Comparison of ENCODE assay signal across 1 cellular context in the genomic region with DNA sequence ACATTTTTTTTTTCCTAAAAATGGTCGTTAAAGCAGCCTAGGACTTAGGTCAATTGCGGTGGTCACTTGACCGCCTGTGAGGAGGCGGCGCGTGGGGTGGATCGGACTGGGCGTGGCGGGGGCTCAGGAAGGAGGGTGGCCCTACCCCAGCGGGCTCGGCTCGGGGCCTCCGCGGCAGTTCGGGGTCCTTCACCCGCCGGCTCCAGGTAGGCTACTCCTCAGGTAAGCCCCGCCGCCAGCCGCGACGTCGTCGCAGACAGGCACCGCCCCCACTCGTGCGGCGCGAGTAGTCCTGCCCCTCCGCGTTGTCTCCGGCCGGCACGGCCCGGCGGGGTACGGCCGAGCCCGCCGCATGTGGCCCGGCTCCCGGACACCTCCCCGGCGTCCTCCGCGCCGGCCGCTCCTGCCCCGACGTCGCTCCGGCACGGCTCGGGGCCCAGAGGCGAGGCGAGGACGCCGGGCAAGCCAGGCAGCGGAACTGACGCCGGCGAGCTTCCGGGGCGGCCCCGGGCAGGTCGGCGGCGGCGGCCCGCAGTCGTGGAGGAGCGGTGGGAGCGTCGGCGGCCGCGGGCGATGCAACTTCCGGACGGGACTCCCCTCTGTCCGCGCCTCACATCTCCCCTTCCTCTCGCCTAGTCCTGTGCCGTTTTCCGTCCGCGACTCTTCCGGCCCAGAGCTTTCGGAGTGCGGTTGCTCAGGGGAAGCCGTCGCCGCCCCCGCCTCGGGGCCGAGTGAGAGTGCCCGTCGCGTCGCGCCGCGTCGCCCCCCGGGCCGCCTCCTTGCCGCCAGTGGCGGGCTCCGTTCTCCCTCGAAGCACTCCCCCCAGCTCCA.
A peak's percentile ranks its signal among the peaks of the same experiment; 100 is the strongest.
TF ChIP-seq lines count a peak whose summit lies in the region.

A gene (plus strand): TSS at position 513 of the 831 bp plus-strand sequence. CDS start 322 bp downstream, outside the sequence.

TF ChIP-seq in HepG2, 621 proteins besides CTCF, POLR2A, EP300 and RAD21 (continued from another document and continues in another):
- TF ChIP-seq, protein P1, sequence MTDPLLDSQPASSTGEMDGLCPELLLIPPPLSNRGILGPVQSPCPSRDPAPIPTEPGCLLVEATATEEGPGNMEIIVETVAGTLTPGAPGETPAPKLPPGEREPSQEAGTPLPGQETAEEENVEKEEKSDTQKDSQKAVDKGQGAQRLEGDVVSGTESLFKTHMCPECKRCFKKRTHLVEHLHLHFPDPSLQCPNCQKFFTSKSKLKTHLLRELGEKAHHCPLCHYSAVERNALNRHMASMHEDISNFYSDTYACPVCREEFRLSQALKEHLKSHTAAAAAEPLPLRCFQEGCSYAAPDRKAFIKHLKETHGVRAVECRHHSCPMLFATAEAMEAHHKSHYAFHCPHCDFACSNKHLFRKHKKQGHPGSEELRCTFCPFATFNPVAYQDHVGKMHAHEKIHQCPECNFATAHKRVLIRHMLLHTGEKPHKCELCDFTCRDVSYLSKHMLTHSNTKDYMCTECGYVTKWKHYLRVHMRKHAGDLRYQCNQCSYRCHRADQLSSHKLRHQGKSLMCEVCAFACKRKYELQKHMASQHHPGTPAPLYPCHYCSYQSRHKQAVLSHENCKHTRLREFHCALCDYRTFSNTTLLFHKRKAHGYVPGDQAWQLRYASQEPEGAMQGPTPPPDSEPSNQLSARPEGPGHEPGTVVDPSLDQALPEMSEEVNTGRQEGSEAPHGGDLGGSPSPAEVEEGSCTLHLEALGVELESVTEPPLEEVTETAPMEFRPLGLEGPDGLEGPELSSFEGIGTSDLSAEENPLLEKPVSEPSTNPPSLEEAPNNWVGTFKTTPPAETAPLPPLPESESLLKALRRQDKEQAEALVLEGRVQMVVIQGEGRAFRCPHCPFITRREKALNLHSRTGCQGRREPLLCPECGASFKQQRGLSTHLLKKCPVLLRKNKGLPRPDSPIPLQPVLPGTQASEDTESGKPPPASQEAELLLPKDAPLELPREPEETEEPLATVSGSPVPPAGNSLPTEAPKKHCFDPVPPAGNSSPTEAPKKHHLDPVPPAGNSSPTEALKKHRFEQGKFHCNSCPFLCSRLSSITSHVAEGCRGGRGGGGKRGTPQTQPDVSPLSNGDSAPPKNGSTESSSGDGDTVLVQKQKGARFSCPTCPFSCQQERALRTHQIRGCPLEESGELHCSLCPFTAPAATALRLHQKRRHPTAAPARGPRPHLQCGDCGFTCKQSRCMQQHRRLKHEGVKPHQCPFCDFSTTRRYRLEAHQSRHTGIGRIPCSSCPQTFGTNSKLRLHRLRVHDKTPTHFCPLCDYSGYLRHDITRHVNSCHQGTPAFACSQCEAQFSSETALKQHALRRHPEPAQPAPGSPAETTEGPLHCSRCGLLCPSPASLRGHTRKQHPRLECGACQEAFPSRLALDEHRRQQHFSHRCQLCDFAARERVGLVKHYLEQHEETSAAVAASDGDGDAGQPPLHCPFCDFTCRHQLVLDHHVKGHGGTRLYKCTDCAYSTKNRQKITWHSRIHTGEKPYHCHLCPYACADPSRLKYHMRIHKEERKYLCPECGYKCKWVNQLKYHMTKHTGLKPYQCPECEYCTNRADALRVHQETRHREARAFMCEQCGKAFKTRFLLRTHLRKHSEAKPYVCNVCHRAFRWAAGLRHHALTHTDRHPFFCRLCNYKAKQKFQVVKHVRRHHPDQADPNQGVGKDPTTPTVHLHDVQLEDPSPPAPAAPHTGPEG (CRISPR knock-in tag; IDR thresholded peaks at IDR 0.05) = peak; percentile 70; the same call in 1 of the 2 replicates
- TF ChIP-seq RFX1 (IDR thresholded peaks at IDR 0.05) (no peak), HOXA3 (CRISPR knock-in tag; IDR thresholded peaks at IDR 0.05) (peak; percentile 79; the same call in 1 of the 2 replicates), CHCHD3 (CRISPR knock-in tag; IDR thresholded peaks at IDR 0.05) (peak; percentile 74; the same call in 1 of the 2 replicates), POLR2AphosphoS5 (IDR thresholded peaks at IDR 0.05; ENCODE audit: low read depth, low read length) (peak; percentile 67), ZNF260 (CRISPR knock-in tag; IDR thresholded peaks at IDR 0.05; ENCODE audit: borderline replicate concordance, low read depth) (no peak), ZNF777 (CRISPR knock-in tag; IDR thresholded peaks at IDR 0.05) (peak; percentile 92), ZNF34 (CRISPR knock-in tag; IDR thresholded peaks at IDR 0.05; ENCODE audit: borderline replicate concordance) (peak; percentile 62; the same call in 1 of the 2 replicates), RXRA (CRISPR knock-in tag; IDR thresholded peaks at IDR 0.05) (peak; percentile 15; the same call in 1 of the 2 replicates), SNAPC2 (CRISPR knock-in tag; IDR thresholded peaks at IDR 0.05) (peak; percentile 22; the same call in 1 of the 2 replicates), ZC3H13 (CRISPR knock-in tag; IDR thresholded peaks at IDR 0.05) (peak; percentile 85; the same call in 1 of the 2 replicates), KDM5B (CRISPR knock-in tag; IDR thresholded peaks at IDR 0.05; ENCODE audit: borderline replicate concordance) (peak; percentile 54; the same call in 1 of the 2 replicates), SOX13 (IDR thresholded peaks at IDR 0.05) (no peak; the same call in 1 of the 2 replicates), SOX13 (CRISPR knock-in tag; conservative IDR thresholded peaks at IDR 0.05 in 1 of 2, IDR thresholded peaks at IDR 0.05 in 1 of 2) (0 out of 4 replicates have a peak, but pooled peaks of 1 of the 2 experiments have one; percentile 5), ZNF160 (CRISPR knock-in tag; IDR thresholded peaks at IDR 0.05) (peak; percentile 79), PHF20 (CRISPR knock-in tag; IDR thresholded peaks at IDR 0.05) (peak; percentile 92), ZNF564 (CRISPR knock-in tag; IDR thresholded peaks at IDR 0.05) (peak; percentile 25), RNF2 (conservative IDR thresholded peaks at IDR 0.05; ENCODE audit: low read depth) (peak; percentile 83), MEIS2 (CRISPR knock-in tag; IDR thresholded peaks at IDR 0.05) (peak; percentile 32; the same call in 1 of the 2 replicates), AKAP8 (CRISPR knock-in tag; IDR thresholded peaks at IDR 0.05) (peak; percentile 51; the same call in 1 of the 2 replicates), ZFP41 (CRISPR knock-in tag; IDR thresholded peaks at IDR 0.05; ENCODE audit: borderline replicate concordance) (0 out of 2 replicates have a peak, but pooled peaks have one; percentile 25), ZNF263 (CRISPR knock-in tag; IDR thresholded peaks at IDR 0.05) (peak; percentile 25; the same call in 1 of the 2 replicates), EZH2 (conservative IDR thresholded peaks at IDR 0.05; ENCODE audit: low read depth, low read length) (no peak), ZNF546 (CRISPR knock-in tag; conservative IDR thresholded peaks at IDR 0.05) (peak; percentile 82; the same call in 1 of the 2 replicates)
- TF ChIP-seq, protein P2, sequence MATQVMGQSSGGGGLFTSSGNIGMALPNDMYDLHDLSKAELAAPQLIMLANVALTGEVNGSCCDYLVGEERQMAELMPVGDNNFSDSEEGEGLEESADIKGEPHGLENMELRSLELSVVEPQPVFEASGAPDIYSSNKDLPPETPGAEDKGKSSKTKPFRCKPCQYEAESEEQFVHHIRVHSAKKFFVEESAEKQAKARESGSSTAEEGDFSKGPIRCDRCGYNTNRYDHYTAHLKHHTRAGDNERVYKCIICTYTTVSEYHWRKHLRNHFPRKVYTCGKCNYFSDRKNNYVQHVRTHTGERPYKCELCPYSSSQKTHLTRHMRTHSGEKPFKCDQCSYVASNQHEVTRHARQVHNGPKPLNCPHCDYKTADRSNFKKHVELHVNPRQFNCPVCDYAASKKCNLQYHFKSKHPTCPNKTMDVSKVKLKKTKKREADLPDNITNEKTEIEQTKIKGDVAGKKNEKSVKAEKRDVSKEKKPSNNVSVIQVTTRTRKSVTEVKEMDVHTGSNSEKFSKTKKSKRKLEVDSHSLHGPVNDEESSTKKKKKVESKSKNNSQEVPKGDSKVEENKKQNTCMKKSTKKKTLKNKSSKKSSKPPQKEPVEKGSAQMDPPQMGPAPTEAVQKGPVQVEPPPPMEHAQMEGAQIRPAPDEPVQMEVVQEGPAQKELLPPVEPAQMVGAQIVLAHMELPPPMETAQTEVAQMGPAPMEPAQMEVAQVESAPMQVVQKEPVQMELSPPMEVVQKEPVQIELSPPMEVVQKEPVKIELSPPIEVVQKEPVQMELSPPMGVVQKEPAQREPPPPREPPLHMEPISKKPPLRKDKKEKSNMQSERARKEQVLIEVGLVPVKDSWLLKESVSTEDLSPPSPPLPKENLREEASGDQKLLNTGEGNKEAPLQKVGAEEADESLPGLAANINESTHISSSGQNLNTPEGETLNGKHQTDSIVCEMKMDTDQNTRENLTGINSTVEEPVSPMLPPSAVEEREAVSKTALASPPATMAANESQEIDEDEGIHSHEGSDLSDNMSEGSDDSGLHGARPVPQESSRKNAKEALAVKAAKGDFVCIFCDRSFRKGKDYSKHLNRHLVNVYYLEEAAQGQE (IDR thresholded peaks at IDR 0.05; ENCODE audit: borderline replicate concordance in 1 of 2, low read depth in 1 of 2, low read length in 2 of 2) = no peak; a peak in 1 of 4 replicates
- TF ChIP-seq, protein P3, sequence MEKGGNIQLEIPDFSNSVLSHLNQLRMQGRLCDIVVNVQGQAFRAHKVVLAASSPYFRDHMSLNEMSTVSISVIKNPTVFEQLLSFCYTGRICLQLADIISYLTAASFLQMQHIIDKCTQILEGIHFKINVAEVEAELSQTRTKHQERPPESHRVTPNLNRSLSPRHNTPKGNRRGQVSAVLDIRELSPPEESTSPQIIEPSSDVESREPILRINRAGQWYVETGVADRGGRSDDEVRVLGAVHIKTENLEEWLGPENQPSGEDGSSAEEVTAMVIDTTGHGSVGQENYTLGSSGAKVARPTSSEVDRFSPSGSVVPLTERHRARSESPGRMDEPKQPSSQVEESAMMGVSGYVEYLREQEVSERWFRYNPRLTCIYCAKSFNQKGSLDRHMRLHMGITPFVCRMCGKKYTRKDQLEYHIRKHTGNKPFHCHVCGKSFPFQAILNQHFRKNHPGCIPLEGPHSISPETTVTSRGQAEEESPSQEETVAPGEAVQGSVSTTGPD (CRISPR knock-in tag; IDR thresholded peaks at IDR 0.05) = no peak
- TF ChIP-seq, protein P4, sequence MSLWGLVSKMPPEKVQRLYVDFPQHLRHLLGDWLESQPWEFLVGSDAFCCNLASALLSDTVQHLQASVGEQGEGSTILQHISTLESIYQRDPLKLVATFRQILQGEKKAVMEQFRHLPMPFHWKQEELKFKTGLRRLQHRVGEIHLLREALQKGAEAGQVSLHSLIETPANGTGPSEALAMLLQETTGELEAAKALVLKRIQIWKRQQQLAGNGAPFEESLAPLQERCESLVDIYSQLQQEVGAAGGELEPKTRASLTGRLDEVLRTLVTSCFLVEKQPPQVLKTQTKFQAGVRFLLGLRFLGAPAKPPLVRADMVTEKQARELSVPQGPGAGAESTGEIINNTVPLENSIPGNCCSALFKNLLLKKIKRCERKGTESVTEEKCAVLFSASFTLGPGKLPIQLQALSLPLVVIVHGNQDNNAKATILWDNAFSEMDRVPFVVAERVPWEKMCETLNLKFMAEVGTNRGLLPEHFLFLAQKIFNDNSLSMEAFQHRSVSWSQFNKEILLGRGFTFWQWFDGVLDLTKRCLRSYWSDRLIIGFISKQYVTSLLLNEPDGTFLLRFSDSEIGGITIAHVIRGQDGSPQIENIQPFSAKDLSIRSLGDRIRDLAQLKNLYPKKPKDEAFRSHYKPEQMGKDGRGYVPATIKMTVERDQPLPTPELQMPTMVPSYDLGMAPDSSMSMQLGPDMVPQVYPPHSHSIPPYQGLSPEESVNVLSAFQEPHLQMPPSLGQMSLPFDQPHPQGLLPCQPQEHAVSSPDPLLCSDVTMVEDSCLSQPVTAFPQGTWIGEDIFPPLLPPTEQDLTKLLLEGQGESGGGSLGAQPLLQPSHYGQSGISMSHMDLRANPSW (CRISPR knock-in tag; IDR thresholded peaks at IDR 0.05; ENCODE audit: borderline replicate concordance) = no peak
- TF ChIP-seq, protein P5, sequence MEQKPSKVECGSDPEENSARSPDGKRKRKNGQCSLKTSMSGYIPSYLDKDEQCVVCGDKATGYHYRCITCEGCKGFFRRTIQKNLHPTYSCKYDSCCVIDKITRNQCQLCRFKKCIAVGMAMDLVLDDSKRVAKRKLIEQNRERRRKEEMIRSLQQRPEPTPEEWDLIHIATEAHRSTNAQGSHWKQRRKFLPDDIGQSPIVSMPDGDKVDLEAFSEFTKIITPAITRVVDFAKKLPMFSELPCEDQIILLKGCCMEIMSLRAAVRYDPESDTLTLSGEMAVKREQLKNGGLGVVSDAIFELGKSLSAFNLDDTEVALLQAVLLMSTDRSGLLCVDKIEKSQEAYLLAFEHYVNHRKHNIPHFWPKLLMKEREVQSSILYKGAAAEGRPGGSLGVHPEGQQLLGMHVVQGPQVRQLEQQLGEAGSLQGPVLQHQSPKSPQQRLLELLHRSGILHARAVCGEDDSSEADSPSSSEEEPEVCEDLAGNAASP (CRISPR knock-in tag; IDR thresholded peaks at IDR 0.05; ENCODE audit: borderline replicate concordance) = no peak
- TF ChIP-seq, protein P6, sequence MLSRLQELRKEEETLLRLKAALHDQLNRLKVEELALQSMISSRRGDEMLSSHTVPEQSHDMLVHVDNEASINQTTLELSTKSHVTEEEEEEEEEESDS (CRISPR knock-in tag; IDR thresholded peaks at IDR 0.05; ENCODE audit: borderline replicate concordance) = peak; percentile 70; the same call in 1 of the 2 replicates
- TF ChIP-seq, protein P7, sequence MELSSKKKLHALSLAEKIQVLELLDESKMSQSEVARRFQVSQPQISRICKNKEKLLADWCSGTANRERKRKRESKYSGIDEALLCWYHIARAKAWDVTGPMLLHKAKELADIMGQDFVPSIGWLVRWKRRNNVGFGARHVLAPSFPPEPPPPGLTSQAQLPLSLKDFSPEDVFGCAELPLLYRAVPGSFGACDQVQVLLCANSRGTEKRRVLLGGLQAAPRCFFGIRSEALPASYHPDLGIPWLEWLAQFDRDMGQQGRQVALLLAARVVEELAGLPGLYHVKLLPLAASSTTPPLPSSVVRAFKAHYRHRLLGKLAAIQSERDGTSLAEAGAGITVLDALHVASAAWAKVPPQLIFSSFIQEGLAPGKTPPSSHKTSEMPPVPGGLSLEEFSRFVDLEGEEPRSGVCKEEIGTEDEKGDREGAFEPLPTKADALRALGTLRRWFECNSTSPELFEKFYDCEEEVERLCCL (CRISPR knock-in tag; IDR thresholded peaks at IDR 0.05; ENCODE audit: borderline replicate concordance) = no peak
- TF ChIP-seq, protein P8, sequence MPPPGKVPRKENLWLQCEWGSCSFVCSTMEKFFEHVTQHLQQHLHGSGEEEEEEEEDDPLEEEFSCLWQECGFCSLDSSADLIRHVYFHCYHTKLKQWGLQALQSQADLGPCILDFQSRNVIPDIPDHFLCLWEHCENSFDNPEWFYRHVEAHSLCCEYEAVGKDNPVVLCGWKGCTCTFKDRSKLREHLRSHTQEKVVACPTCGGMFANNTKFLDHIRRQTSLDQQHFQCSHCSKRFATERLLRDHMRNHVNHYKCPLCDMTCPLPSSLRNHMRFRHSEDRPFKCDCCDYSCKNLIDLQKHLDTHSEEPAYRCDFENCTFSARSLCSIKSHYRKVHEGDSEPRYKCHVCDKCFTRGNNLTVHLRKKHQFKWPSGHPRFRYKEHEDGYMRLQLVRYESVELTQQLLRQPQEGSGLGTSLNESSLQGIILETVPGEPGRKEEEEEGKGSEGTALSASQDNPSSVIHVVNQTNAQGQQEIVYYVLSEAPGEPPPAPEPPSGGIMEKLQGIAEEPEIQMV (CRISPR knock-in tag; IDR thresholded peaks at IDR 0.05; ENCODE audit: low read depth) = peak; percentile 67; the same call in 1 of the 2 replicates
